26 cellular contexts compared by ENCODE assay signal in the genomic region with DNA sequence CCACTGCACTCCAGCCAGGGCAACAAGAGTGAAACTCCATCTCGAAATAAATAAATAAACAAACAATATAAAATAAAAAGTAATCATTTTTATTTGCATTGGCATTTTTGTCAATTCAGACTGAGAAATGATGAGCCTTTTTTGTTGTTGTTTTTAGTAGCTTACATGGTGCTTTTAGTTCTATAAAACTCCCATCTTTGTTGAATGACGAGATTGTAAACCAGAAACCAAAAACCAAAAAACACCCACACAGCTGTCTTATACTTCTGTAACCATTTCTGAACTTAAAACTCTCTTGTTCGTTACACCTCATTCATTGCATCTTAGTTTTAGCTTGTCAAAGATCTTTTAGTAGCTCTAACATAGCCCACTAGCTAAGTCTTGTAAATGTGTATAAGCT. TPM values are rescaled to one million over a fixed set of nuclear protein-coding genes. Genes with fewer than 3 reads are reported as not detected.
DNase-seq lines count a peak whose midpoint lies in the region; ATAC-seq lines count a peak whose summit lies in the region.
"Had no signal": no experiment of that assay in that cellular context is flagged by ENCODE, and none has a peak within 500 bp of the region (broad histone marks: within the 10 kb centered on the region; RNA-seq: fewer than 3 reads in every experiment).

No MANE protein-coding gene starts in this region.

- H3K4me1 Mint-ChIP-seq in activated CD4-positive, alpha-beta T cell treated with anti-CD3 and anti-CD28 coated beads, Interleukin-2, amount 10 ng/mL, durations not matched to agents 24 days and 14 days: peaks cover 21% of the 10 kb centered on the region
- H3K4me1 Mint-ChIP-seq in activated naive CD8-positive, alpha-beta T cell treated with anti-CD3 and anti-CD28 coated beads, Interleukin-2, amount 50 U/mL, for 24 hours: peaks cover 32% of the 10 kb centered on the region

- no peaks in the 10 kb centered on the region for H3K9me3 Mint-ChIP-seq in activated CD4-positive, alpha-beta T cell treated with anti-CD3 and anti-CD28 coated beads, Interleukin-2, amount 10 ng/mL, durations not matched to agents 24 days and 14 days
- no peaks in the 10 kb centered on the region for H3K9me3 Mint-ChIP-seq in activated naive CD8-positive, alpha-beta T cell treated with anti-CD3 and anti-CD28 coated beads, Interleukin-2, amount 50 U/mL, for 24 hours
- H3K9me3 Mint-ChIP-seq: CD8-positive, alpha-beta memory T cell had no signal

- peaks cover 11 to 23% (median 16%) of the 10 kb centered on the region in 10 experiments for H3K4me1 ChIP-seq in BLaER1 treated with 17β-estradiol and CSF1 and Interleukin-3, amounts not matched to agents 10 nM and 100 nM
- H3K4me1 ChIP-seq: Peyer's patch had no signal

- no peak overlapping the region for H3K27ac Mint-ChIP-seq in activated CD4-positive, alpha-beta T cell treated with anti-CD3 and anti-CD28 coated beads, Interleukin-2, amount 10 ng/mL, durations not matched to agents 24 days and 14 days
- peak overlapping the region; percentile 52 for H3K27ac Mint-ChIP-seq in activated naive CD8-positive, alpha-beta T cell treated with anti-CD3 and anti-CD28 coated beads, Interleukin-2, amount 50 U/mL, for 24 hours

- H4K20me1 ChIP-seq in BLaER1 treated with 17β-estradiol and CSF1 and Interleukin-3, amounts not matched to agents 10 nM and 100 nM: no peaks in the 10 kb centered on the region; a peak in 2 of 22 replicates

- H3K27ac ChIP-seq in BLaER1 treated with 17β-estradiol and CSF1 and Interleukin-3, amounts not matched to agents 10 nM and 100 nM: no peak overlapping the region
- H3K27ac ChIP-seq: C4-2B, HL-60, Peyer's patch had no signal

- H3K9ac ChIP-seq in BLaER1 treated with 17β-estradiol and CSF1 and Interleukin-3, amounts not matched to agents 10 nM and 100 nM: no peak overlapping the region

- peak; percentile 37 for ATAC-seq in activated naive CD8-positive, alpha-beta T cell treated with anti-CD3 and anti-CD28 coated beads, Interleukin-2, amount 50 U/mL, for 24 hours
- ATAC-seq: HepG2, SK-N-SH treated with all-trans-retinoic acid at 6 μM for 48 hours had no signal

- no peak overlapping the region for H3K4me3 ChIP-seq in BLaER1 treated with 17β-estradiol and CSF1 and Interleukin-3, amounts not matched to agents 10 nM and 100 nM
- no peak overlapping the region for H3K4me3 ChIP-seq in Jurkat, Clone E6-1 (ENCODE audit: low read length)
- H3K4me3 ChIP-seq in MG63: no peak overlapping the region
- H3K4me3 ChIP-seq: Peyer's patch had no signal

- H3K4me3 Mint-ChIP-seq in activated CD4-positive, alpha-beta T cell treated with anti-CD3 and anti-CD28 coated beads, Interleukin-2, amount 10 ng/mL, durations not matched to agents 24 days and 14 days: peak overlapping the region; percentile 34
- no peak overlapping the region for H3K4me3 Mint-ChIP-seq in activated naive CD8-positive, alpha-beta T cell treated with anti-CD3 and anti-CD28 coated beads, Interleukin-2, amount 50 U/mL, for 24 hours
- H3K4me3 Mint-ChIP-seq: CD8-positive, alpha-beta memory T cell had no signal

- peak overlapping the region in 8 of 11 experiments; percentile 37 to 71 (median 62); a peak in 11 of 22 replicates for H3K4me2 ChIP-seq in BLaER1 treated with 17β-estradiol and CSF1 and Interleukin-3, amounts not matched to agents 10 nM and 100 nM

- H3K27me3 Mint-ChIP-seq in activated CD4-positive, alpha-beta T cell treated with anti-CD3 and anti-CD28 coated beads, Interleukin-2, amount 10 ng/mL, durations not matched to agents 24 days and 14 days: peaks cover 27% of the 10 kb centered on the region
- H3K27me3 Mint-ChIP-seq in activated naive CD8-positive, alpha-beta T cell treated with anti-CD3 and anti-CD28 coated beads, Interleukin-2, amount 50 U/mL, for 24 hours: peaks cover 38% of the 10 kb centered on the region

- H3K36me3 ChIP-seq in BLaER1 treated with 17β-estradiol and CSF1 and Interleukin-3, amounts not matched to agents 10 nM and 100 nM: peaks cover 0 to 4% (median 0%) of the 10 kb centered on the region in 11 experiments; a peak in 1 of 22 replicates
- no peaks in the 10 kb centered on the region for H3K36me3 ChIP-seq in MG63
- H3K36me3 ChIP-seq: Peyer's patch had no signal

- peaks cover 0 to 19% (median 8%) of the 10 kb centered on the region in 11 experiments; a peak in 9 of 22 replicates for H3K27me3 ChIP-seq in BLaER1 treated with 17β-estradiol and CSF1 and Interleukin-3, amounts not matched to agents 10 nM and 100 nM
- no peaks in the 10 kb centered on the region for H3K27me3 ChIP-seq in MG63
- H3K27me3 ChIP-seq: Peyer's patch had no signal

- H3K9me3 ChIP-seq in BLaER1 treated with 17β-estradiol and CSF1 and Interleukin-3, amounts not matched to agents 10 nM and 100 nM (replicated peaks in 1 of 11): no peaks in the 10 kb centered on the region
- no peaks in the 10 kb centered on the region for H3K9me3 ChIP-seq in MG63
- H3K9me3 ChIP-seq: Peyer's patch had no signal

- intact Hi-C loops in activated CD4-positive, alpha-beta T cell treated with anti-CD3 and anti-CD28 coated beads, Interleukin-2, amount 10 ng/mL, durations not matched to agents 24 days and 14 days (cut with micrococcal nuclease): loop anchor here (5.0 kb wide), 2 partner anchors 98 to 1352 kb away; no protein-coding TSS in a partner anchor

- H3K36me3 Mint-ChIP-seq in activated CD4-positive, alpha-beta T cell treated with anti-CD3 and anti-CD28 coated beads, Interleukin-2, amount 10 ng/mL, durations not matched to agents 24 days and 14 days (ENCODE audit: low read depth): no peaks in the 10 kb centered on the region
- no peaks in the 10 kb centered on the region for H3K36me3 Mint-ChIP-seq in activated naive CD8-positive, alpha-beta T cell treated with anti-CD3 and anti-CD28 coated beads, Interleukin-2, amount 50 U/mL, for 24 hours (ENCODE audit: low read depth)

- no peak for DNase-seq in activated CD4-positive, alpha-beta T cell treated with anti-CD3 and anti-CD28 coated beads, Interleukin-2, amount 10 ng/mL, durations not matched to agents 24 days and 14 days
- no peak for DNase-seq in activated CD4-positive, alpha-beta T cell treated with anti-CD3 and anti-CD28 coated beads, Interleukin-2, amount 50 U/mL, for 4 hours
- DNase-seq in Jurkat, Clone E6-1 (ENCODE audit: low read depth, low spot score): peak; percentile 39
- DNase-seq in activated naive CD8-positive, alpha-beta T cell treated with anti-CD3 and anti-CD28 coated beads, Interleukin-2, amount 50 U/mL, for 24 hours: no peak
- no peak for DNase-seq in MG63
- no peak for DNase-seq in stimulated activated naive CD4-positive, alpha-beta T cell (lab: John Stamatoyannopoulos, UW)
- DNase-seq: 8988T; Calu3; CD8-positive, alpha-beta memory T cell; DMS153; GOT3; HCEC 1CT; KBM-7; NCI-H1105 treated with DMSO at 0.1 percent for 48 hours; NCI-H2029 treated with DMSO at 0.1 percent for 48 hours; NCI-H226; NCI-H510A treated with DMSO at 0.1 percent for 48 hours; NCI-H774; Peyer's patch had no signal

RNA-seq across cellular contexts. Expression of a gene that starts 44.7 kb away (rescaled TPM):
- total RNA-seq in activated CD4-positive, alpha-beta T cell treated with anti-CD3 and anti-CD28 coated beads, Interleukin-2, amount 10 ng/mL, durations not matched to agents 24 days and 14 days: 0.14 TPM in 1 of 2 replicates, not detected in the other
- not detected for polyA plus RNA-seq in Jurkat, Clone E6-1 (2012; ENCODE audit: insufficient read depth, insufficient read length)
- 4.6 and 6.2 TPM in 2 replicates for total RNA-seq in MG63 (2014; rRNA removed; shearing (Covaris generic); ENCODE audit: low replicate concordance)
- total RNA-seq: Calu3; CD8-positive, alpha-beta memory T cell; G401; HepG2; HT-29 had no signal
- polyA plus RNA-seq: CD8-positive, alpha-beta memory T cell; HepG2 had no signal
